In the genomic region with DNA sequence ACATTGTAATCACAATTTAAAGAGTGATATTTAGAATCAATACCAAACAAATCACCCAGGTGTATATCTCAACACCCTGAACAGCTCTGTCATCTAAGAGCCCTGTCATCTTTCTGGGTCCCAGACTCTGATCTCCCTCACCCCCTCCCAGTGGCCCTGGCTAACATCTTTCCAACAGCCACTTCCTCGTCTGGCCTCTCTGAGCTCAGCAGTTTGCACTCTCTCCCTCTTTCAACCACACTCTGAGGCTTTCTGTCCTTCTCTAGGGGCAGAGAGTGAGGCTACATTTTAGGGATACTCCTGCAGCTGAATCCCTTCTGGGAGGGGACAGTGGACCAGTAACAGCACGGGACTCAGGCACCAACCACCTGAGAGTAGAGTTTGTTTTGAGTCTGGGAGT, we compare ENCODE assay signal across 1 cellular context.
TF ChIP-seq lines count a peak whose summit lies in the region.

No MANE protein-coding gene starts in this region.

TF ChIP-seq in SK-N-SH treated with all-trans-retinoic acid at 6 μM for 48 hours, 23 proteins besides CTCF, POLR2A, EP300 and RAD21 (continued from another document):
- TF ChIP-seq, protein P1, sequence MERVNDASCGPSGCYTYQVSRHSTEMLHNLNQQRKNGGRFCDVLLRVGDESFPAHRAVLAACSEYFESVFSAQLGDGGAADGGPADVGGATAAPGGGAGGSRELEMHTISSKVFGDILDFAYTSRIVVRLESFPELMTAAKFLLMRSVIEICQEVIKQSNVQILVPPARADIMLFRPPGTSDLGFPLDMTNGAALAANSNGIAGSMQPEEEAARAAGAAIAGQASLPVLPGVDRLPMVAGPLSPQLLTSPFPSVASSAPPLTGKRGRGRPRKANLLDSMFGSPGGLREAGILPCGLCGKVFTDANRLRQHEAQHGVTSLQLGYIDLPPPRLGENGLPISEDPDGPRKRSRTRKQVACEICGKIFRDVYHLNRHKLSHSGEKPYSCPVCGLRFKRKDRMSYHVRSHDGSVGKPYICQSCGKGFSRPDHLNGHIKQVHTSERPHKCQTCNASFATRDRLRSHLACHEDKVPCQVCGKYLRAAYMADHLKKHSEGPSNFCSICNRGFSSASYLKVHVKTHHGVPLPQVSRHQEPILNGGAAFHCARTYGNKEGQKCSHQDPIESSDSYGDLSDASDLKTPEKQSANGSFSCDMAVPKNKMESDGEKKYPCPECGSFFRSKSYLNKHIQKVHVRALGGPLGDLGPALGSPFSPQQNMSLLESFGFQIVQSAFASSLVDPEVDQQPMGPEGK (CRISPR knock-in tag; IDR thresholded peaks at IDR 0.05; ENCODE audit: borderline replicate concordance), result no peak
- TF ChIP-seq RARB (CRISPR knock-in tag; IDR thresholded peaks at IDR 0.05), result no peak
- TF ChIP-seq GLIS3 (CRISPR knock-in tag; IDR thresholded peaks at IDR 0.05), result no peak
- no peak for TF ChIP-seq OSR1 (CRISPR knock-in tag; IDR thresholded peaks at IDR 0.05)
- no peak for TF ChIP-seq TOX (CRISPR knock-in tag; IDR thresholded peaks at IDR 0.05; ENCODE audit: borderline replicate concordance)
- no peak for TF ChIP-seq ZFP30 (CRISPR knock-in tag; IDR thresholded peaks at IDR 0.05)
- no peak for TF ChIP-seq ARNTL (CRISPR knock-in tag; IDR thresholded peaks at IDR 0.05; ENCODE audit: borderline replicate concordance, low read depth)
- TF ChIP-seq ZNF8 (CRISPR knock-in tag; IDR thresholded peaks at IDR 0.05), result no peak
- no peak for TF ChIP-seq ZC3H10 (CRISPR knock-in tag; IDR thresholded peaks at IDR 0.05)
- TF ChIP-seq PPARA (CRISPR knock-in tag; IDR thresholded peaks at IDR 0.05; ENCODE audit: borderline replicate concordance), result no peak
- no peak for TF ChIP-seq ZFP3 (CRISPR knock-in tag; IDR thresholded peaks at IDR 0.05)
- TF ChIP-seq, protein P2, sequence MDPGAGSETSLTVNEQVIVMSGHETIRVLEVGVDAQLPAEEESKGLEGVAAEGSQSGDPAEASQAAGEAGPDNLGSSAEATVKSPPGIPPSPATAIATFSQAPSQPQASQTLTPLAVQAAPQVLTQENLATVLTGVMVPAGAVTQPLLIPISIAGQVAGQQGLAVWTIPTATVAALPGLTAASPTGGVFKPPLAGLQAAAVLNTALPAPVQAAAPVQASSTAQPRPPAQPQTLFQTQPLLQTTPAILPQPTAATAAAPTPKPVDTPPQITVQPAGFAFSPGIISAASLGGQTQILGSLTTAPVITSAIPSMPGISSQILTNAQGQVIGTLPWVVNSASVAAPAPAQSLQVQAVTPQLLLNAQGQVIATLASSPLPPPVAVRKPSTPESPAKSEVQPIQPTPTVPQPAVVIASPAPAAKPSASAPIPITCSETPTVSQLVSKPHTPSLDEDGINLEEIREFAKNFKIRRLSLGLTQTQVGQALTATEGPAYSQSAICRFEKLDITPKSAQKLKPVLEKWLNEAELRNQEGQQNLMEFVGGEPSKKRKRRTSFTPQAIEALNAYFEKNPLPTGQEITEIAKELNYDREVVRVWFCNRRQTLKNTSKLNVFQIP (CRISPR knock-in tag; IDR thresholded peaks at IDR 0.05; ENCODE audit: borderline replicate concordance, low read depth), result no peak
- TF ChIP-seq, protein P3, sequence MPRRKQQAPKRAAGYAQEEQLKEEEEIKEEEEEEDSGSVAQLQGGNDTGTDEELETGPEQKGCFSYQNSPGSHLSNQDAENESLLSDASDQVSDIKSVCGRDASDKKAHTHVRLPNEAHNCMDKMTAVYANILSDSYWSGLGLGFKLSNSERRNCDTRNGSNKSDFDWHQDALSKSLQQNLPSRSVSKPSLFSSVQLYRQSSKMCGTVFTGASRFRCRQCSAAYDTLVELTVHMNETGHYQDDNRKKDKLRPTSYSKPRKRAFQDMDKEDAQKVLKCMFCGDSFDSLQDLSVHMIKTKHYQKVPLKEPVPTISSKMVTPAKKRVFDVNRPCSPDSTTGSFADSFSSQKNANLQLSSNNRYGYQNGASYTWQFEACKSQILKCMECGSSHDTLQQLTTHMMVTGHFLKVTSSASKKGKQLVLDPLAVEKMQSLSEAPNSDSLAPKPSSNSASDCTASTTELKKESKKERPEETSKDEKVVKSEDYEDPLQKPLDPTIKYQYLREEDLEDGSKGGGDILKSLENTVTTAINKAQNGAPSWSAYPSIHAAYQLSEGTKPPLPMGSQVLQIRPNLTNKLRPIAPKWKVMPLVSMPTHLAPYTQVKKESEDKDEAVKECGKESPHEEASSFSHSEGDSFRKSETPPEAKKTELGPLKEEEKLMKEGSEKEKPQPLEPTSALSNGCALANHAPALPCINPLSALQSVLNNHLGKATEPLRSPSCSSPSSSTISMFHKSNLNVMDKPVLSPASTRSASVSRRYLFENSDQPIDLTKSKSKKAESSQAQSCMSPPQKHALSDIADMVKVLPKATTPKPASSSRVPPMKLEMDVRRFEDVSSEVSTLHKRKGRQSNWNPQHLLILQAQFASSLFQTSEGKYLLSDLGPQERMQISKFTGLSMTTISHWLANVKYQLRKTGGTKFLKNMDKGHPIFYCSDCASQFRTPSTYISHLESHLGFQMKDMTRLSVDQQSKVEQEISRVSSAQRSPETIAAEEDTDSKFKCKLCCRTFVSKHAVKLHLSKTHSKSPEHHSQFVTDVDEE (CRISPR knock-in tag; IDR thresholded peaks at IDR 0.05), result no peak
- TF ChIP-seq ISL1 (CRISPR knock-in tag; IDR thresholded peaks at IDR 0.05), result no peak
- no peak for TF ChIP-seq SNAI2 (CRISPR knock-in tag; IDR thresholded peaks at IDR 0.05)
